ENCODE assay signal across 11 cellular contexts in the genomic region with DNA sequence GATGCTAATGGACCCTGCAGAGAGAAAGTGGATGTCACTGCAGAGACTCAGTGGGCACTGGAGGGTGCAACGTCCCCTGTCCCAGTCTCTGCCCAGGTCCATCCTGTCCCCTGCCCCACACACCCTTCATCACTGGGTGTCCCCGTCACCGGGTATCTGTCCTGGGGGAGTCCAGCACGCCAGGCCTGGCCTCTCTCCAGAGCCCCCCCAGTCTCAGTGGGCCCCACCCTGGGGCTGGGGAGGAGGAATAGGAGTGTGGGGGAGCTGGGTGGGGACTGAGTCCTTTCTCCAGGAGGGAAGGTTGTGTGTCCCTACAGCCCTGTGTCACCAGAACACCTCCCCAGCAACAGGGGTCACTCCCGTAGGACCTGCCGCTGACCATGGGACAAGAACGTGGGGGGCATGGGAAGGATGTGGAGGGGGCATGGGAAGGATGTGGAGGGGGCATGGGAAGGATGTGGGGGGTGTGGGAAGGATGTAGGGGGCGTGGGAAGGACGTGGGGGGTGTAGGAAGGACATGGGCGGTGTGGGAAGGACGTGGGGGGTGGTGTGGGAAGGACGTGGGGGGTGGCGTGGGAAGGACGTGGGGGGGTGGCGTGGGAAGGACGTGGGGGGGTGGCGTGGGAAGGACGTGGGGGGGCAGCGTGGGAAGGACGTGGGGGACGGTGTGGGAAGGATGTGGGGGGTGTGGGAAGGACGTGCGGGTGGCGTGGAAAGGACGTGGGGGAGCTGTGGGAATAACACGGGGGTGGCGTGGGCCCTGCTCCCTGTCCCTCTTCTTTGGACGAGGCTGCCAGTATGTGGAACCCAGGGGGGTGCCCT. TPM values are rescaled to one million over a fixed set of nuclear protein-coding genes. Genes with fewer than 3 reads are reported as not detected.
DNase-seq lines count a peak whose midpoint lies in the region; ATAC-seq and TF ChIP-seq lines count a peak whose summit lies in the region.
"Had no signal": no experiment of that assay in that cellular context is flagged by ENCODE, and none has a peak within 500 bp of the region (broad histone marks: within the 10 kb centered on the region; RNA-seq: fewer than 3 reads in every experiment).

No MANE protein-coding gene starts in this region.

- H3K27ac ChIP-seq in muscle layer of colon (ENCODE audit: low read depth, low read length) (peak overlapping the region; percentile 93), thoracic aorta (peak overlapping the region; percentile 90 to 92)

- peak overlapping the region in 1 of 2 donors; percentile 33 for H3K4me3 Mint-ChIP-seq in effector memory CD8-positive, alpha-beta T cell
- H3K4me3 Mint-ChIP-seq: mesothelial cell of epicardium had no signal

- TF ChIP-seq CTCF in NB4 (IDR thresholded peaks at IDR 0.05; ENCODE audit: low read depth, low read length) (no peak), thoracic aorta (IDR thresholded peaks at IDR 0.05) (no peak)

- H3K4me3 ChIP-seq in NB4 (ENCODE audit: low read depth, low read length) (no peak overlapping the region), muscle layer of colon (ENCODE audit: low read depth in 1 of 2, low read length in 2 of 2) (no peak overlapping the region), thoracic aorta (peak overlapping the region; percentile 46)

- peak overlapping the region; percentile 42 for H3K9ac ChIP-seq in muscle layer of colon (ENCODE audit: low read length)

- H3K9me3 ChIP-seq in muscle layer of colon (ENCODE audit: low read length) (no peaks in the 10 kb centered on the region), thoracic aorta (no peaks in the 10 kb centered on the region)

- H3K36me3 ChIP-seq in muscle layer of colon (ENCODE audit: insufficient read depth, low read length) (no peaks in the 10 kb centered on the region), thoracic aorta (no peaks in the 10 kb centered on the region)

- no peaks in the 10 kb centered on the region for H3K27me3 Mint-ChIP-seq in effector memory CD8-positive, alpha-beta T cell

- no peak for TF ChIP-seq POLR2A in NB4 (IDR thresholded peaks at IDR 0.05; ENCODE audit: extremely low read depth, insufficient read length)
- no peak for TF ChIP-seq POLR2A in erythroblast (IDR thresholded peaks at IDR 0.05; ENCODE audit: low read length)

- H3K4me1 ChIP-seq in muscle layer of colon (ENCODE audit: insufficient read depth, low read length) (peaks cover 37% of the 10 kb centered on the region), thoracic aorta (ENCODE audit: control insufficient read depth in 1 of 2, low read depth in 2 of 2) (peaks cover 22 to 38% of the 10 kb centered on the region in 2 donors)

- ATAC-seq in effector memory CD8-positive, alpha-beta T cell (replicated peaks) = no peak
- no peak for ATAC-seq in thoracic aorta (ENCODE audit: insufficient number of reproducible peaks, low FRiP score, low read depth)
- ATAC-seq in GM18520 (IDR thresholded peaks at IDR 0.05; ENCODE audit: unreplicated experiment) = no peak

- no peaks in the 10 kb centered on the region for H3K9me3 Mint-ChIP-seq in effector memory CD8-positive, alpha-beta T cell

- peak; percentile 15 for DNase-seq in NB4 (ENCODE audit: low read depth)
- DNase-seq in effector memory CD8-positive, alpha-beta T cell = no peak
- DNase-seq in thoracic aorta (ENCODE audit: low spot score) = no peak
- DNase-seq in anterior cingulate cortex (lab: John Stamatoyannopoulos, UW) = no peak
- no peak for DNase-seq in erythroblast (lab: John Stamatoyannopoulos, UW)
- DNase-seq: EL; NCI-H2107; stimulated activated CD4-positive, alpha-beta T cell treated with anti-CD3 and anti-CD28 coated beads, Interleukin-4, amount 100 ng/mL, for 4 hours had no signal

- no peaks in the 10 kb centered on the region for H3K27me3 ChIP-seq in muscle layer of colon (ENCODE audit: control insufficient read depth in 1 of 2, insufficient read depth in 2 of 2, low read length in 2 of 2)
- H3K27me3 ChIP-seq in thoracic aorta (replicated peaks; ENCODE audit: insufficient read depth) = no peaks in the 10 kb centered on the region

- H3K36me3 Mint-ChIP-seq in effector memory CD8-positive, alpha-beta T cell (ENCODE audit: insufficient read depth) = peaks cover 39% of the 10 kb centered on the region
- H3K36me3 Mint-ChIP-seq: mesothelial cell of epicardium had no signal

- peak overlapping the region; percentile 69 to 75 for H3K27ac Mint-ChIP-seq in effector memory CD8-positive, alpha-beta T cell
- H3K27ac Mint-ChIP-seq: mesothelial cell of epicardium had no signal

- peaks cover 20 to 32% of the 10 kb centered on the region in 2 donors for H3K4me1 Mint-ChIP-seq in effector memory CD8-positive, alpha-beta T cell (ENCODE audit: low read depth in 2 of 2)
- H3K4me1 Mint-ChIP-seq: mesothelial cell of epicardium had no signal

RNA-seq across cellular contexts. Expression of a gene that starts 21.0 kb away (rescaled TPM):
- total RNA-seq in thoracic aorta = 10 to 100 TPM; 15.2 to 18.4 TPM

RNA-seq across cellular contexts. Expression of a gene that starts 55.5 kb away (rescaled TPM):
- 100 to 1,000 TPM; 132 to 256 TPM for total RNA-seq in thoracic aorta
